Comparison of ENCODE assay signal across 12 cellular contexts in genomic region chr4:21304061-21304541, GRCh38.
A peak's percentile ranks its signal among the peaks of the same experiment; 100 is the strongest.
DNase-seq lines count a peak whose midpoint lies in the region; ATAC-seq and TF ChIP-seq lines count a peak whose summit lies in the region.
"Had no signal": no experiment of that assay in that cellular context is flagged by ENCODE, and none has a peak within 500 bp of the region (broad histone marks: within the 10 kb centered on the region; RNA-seq: fewer than 3 reads in every experiment).

No MANE protein-coding gene starts in this region.

- no peak for ATAC-seq in aorta (ENCODE audit: low FRiP score)
- ATAC-seq in GM18858 (IDR thresholded peaks at IDR 0.05; ENCODE audit: unreplicated experiment): no peak
- ATAC-seq: naive thymus-derived CD8-positive, alpha-beta T cell had no signal

- no peak overlapping the region for H3K27ac ChIP-seq in WERI-Rb-1
- H3K27ac ChIP-seq in aorta (ENCODE audit: low read depth in 1 of 2, low read length in 2 of 2): no peak overlapping the region

- H3K4me3 ChIP-seq in WERI-Rb-1 (ENCODE audit: low read depth, low read length) (peak overlapping the region; percentile 52), iPS-15b (ENCODE audit: low read depth, low read length) (peak overlapping the region; percentile 61), aorta (ENCODE audit: low read length in 2 of 2) (no peak overlapping the region)

- TF ChIP-seq CTCF in WERI-Rb-1 (IDR thresholded peaks at IDR 0.05; ENCODE audit: low read depth, low read length): no peak

- WGBS in aorta, 2 donors: 0 to 1% methylated on average over 24 to 26 of the region's 26 CpGs

- peak; percentile 27 for DNase-seq in NCI-H1105 treated with DMSO at 0.1 percent for 48 hours (lab: John Stamatoyannopoulos, UW)
- DNase-seq in NCI-H1105 (lab: John Stamatoyannopoulos, UW): no peak
- DNase-seq in WERI-Rb-1: peak; percentile 57
- DNase-seq in retina: peak; percentile 85
- DNase-seq in aorta: no peak
- no peak for DNase-seq in NOMO-1 treated with dmso at 0.1 percent for 144 hours (lab: John Stamatoyannopoulos, UW; ENCODE audit: unreplicated experiment)
- DNase-seq: activated T-cell treated with anti-CD3 and anti-CD28 coated beads for 4 hours; DND-41; foreskin melanocyte; naive thymus-derived CD8-positive, alpha-beta T cell had no signal

- no peaks in the 10 kb centered on the region for H3K36me3 ChIP-seq in WERI-Rb-1
- no peaks in the 10 kb centered on the region for H3K36me3 ChIP-seq in iPS-15b (ENCODE audit: control insufficient read depth, insufficient read depth, low read length)
- H3K36me3 ChIP-seq in aorta (ENCODE audit: control insufficient read depth in 1 of 2, insufficient read depth in 2 of 2, low read length in 1 of 2): no peaks in the 10 kb centered on the region

- H3K9me3 ChIP-seq in WERI-Rb-1 (ENCODE audit: severe bottlenecking) (no peaks in the 10 kb centered on the region), iPS-15b (ENCODE audit: control insufficient read depth, insufficient read depth, low read length) (no peaks in the 10 kb centered on the region), aorta (ENCODE audit: control insufficient read depth, low read length) (peaks cover 1% of the 10 kb centered on the region)

- H3K9ac ChIP-seq in iPS-15b (ENCODE audit: low read depth, low read length): no peak overlapping the region

- no peaks in the 10 kb centered on the region for H3K27me3 ChIP-seq in WERI-Rb-1 (ENCODE audit: insufficient read depth, low read depth, severe bottlenecking)
- peaks cover 18% of the 10 kb centered on the region for H3K27me3 ChIP-seq in iPS-15b (ENCODE audit: control insufficient read depth, insufficient read depth, low read length)
- no peaks in the 10 kb centered on the region for H3K27me3 ChIP-seq in aorta (ENCODE audit: control insufficient read depth in 1 of 2, insufficient read depth in 2 of 2, low read length in 1 of 2)

- H3K4me1 ChIP-seq in iPS-15b (ENCODE audit: control insufficient read depth, insufficient read depth, low read length) (no peaks in the 10 kb centered on the region), aorta (ENCODE audit: control insufficient read depth in 1 of 2, insufficient read depth in 2 of 2, low read length in 2 of 2) (no peaks in the 10 kb centered on the region)

- intact Hi-C loops in aorta (cut with DNase I): no loop called here

Comparison
In these comparisons a context has a peak if more than half of its experiments do, and no peak if none do; other contexts are left out.
1. DNase-seq: peak in NCI-H1105 treated with DMSO at 0.1 percent for 48 hours (single experiment), WERI-Rb-1 (single experiment) and retina (single experiment); none in NCI-H1105 (single experiment), aorta (0 of 2) and NOMO-1 treated with dmso at 0.1 percent for 144 hours (single experiment).
2. H3K4me3 ChIP-seq: peak in WERI-Rb-1 (single experiment) and iPS-15b (single experiment); none in aorta (0 of 2).